16 cellular contexts compared by ENCODE assay signal in the genomic region with DNA sequence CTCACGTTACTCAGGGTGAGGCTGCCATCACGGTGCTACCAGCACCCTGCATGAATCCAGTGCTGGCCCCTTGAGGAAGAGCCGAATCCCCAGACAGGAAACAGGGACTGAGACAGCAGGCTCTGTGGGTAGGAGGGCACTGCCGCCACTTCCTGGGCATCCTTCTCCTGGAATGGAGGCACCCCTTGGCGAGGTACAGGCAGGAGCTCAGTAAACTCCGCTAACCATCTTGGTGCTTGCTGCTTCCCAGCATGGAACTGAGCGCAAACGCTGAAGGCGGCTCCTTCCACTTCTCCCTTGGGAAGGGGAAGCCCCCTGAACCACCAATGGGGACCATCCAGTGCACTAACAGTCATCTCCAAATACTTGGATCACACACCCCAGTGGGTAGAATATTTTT. TPM values are rescaled to one million over a fixed set of nuclear protein-coding genes. Genes with fewer than 3 reads are reported as not detected.
DNase-seq lines count a peak whose midpoint lies in the region; ATAC-seq and TF ChIP-seq lines count a peak whose summit lies in the region.
"Had no signal": no experiment of that assay in that cellular context is flagged by ENCODE, and none has a peak within 500 bp of the region (broad histone marks: within the 10 kb centered on the region; RNA-seq: fewer than 3 reads in every experiment).

No MANE protein-coding gene starts in this region.

- H3K36me3 Mint-ChIP-seq in CD8-positive, alpha-beta memory T cell, result peaks cover 0 to 1% (median 0%) of the 10 kb centered on the region in 3 donors
- H3K36me3 Mint-ChIP-seq in brain, result no peaks in the 10 kb centered on the region
- H3K36me3 Mint-ChIP-seq in natural killer cell treated with Interleukin-12 subunit alpha and Interleukin-12 subunit beta and Interleukin-15 and Interleukin-18, amount 100 ng/mL, for 72 hours, result no peaks in the 10 kb centered on the region

- no peaks in the 10 kb centered on the region for H3K27me3 ChIP-seq in CD8-positive, alpha-beta memory T cell (ENCODE audit: insufficient read depth, low read length, poor library complexity, severe bottlenecking)
- H3K27me3 ChIP-seq in HUES48 (ENCODE audit: control insufficient read depth, insufficient read depth, low read length) (peaks cover 43% of the 10 kb centered on the region), BE2C (no peaks in the 10 kb centered on the region)
- H3K27me3 ChIP-seq: ovary had no signal

- CTCF ChIA-PET in CD8-positive, alpha-beta memory T cell (lab: Charles Lee), result interaction anchor here (0.9 to 1.6 kb wide), 3 partner anchors 10 to 21 kb away, joined by 3 to 6 read pairs (median 3); no protein-coding TSS in a partner anchor

- DNase-seq in CD8-positive, alpha-beta memory T cell, result no peak
- DNase-seq in natural killer cell treated with Interleukin-12 subunit alpha and Interleukin-12 subunit beta and Interleukin-15 and Interleukin-18, amount 100 ng/mL, for 72 hours (ENCODE audit: low spot score), result no peak
- DNase-seq in BE2C, result no peak
- DNase-seq: activated T-cell treated with anti-CD3 and anti-CD28 coated beads, Interleukin-2, amount 50 U/mL, for 4 hours; DMS79; gastrocnemius medialis; NCI-H1694 treated with DMSO at 0.1 percent for 48 hours; NCI-H446; ovary; stimulated activated CD4-positive, alpha-beta T cell treated with anti-CD3 and anti-CD28 coated beads, Interleukin-2, amount 100 ng/mL, for 24 hours had no signal

- ATAC-seq in natural killer cell treated with Interleukin-12 subunit alpha and Interleukin-12 subunit beta and Interleukin-15 and Interleukin-18, amount 100 ng/mL, for 72 hours, result no peak
- no peak for ATAC-seq in HG03039 (IDR thresholded peaks at IDR 0.05; ENCODE audit: unreplicated experiment)
- no peak for ATAC-seq in HG02981 (IDR thresholded peaks at IDR 0.05; ENCODE audit: unreplicated experiment)
- ATAC-seq: activated T-cell treated with anti-CD3 and anti-CD28 coated beads, Interleukin-2, amount 50 U/mL, for 4 hours; gastrocnemius medialis; left lobe of liver had no signal

- H3K9me3 Mint-ChIP-seq in CD8-positive, alpha-beta memory T cell, result no peaks in the 10 kb centered on the region
- H3K9me3 Mint-ChIP-seq in brain, result peaks cover 0 to 11% (median 0%) of the 10 kb centered on the region in 5 experiments
- no peaks in the 10 kb centered on the region for H3K9me3 Mint-ChIP-seq in natural killer cell treated with Interleukin-12 subunit alpha and Interleukin-12 subunit beta and Interleukin-15 and Interleukin-18, amount 100 ng/mL, for 72 hours
- H3K9me3 Mint-ChIP-seq: activated T-cell treated with anti-CD3 and anti-CD28 coated beads, Interleukin-2, amount 50 U/mL, for 4 hours had no signal

- H3K27ac ChIP-seq in CD8-positive, alpha-beta memory T cell (ENCODE audit: low read depth, low read length), result peak overlapping the region; percentile 25
- no peak overlapping the region for H3K27ac ChIP-seq in HUES48 (ENCODE audit: low read depth, low read length)
- H3K27ac ChIP-seq: C4-2B, gastrocnemius medialis, ovary had no signal

- peaks cover 88 to 99% (median 93%) of the 10 kb centered on the region in 3 donors for H3K4me1 Mint-ChIP-seq in CD8-positive, alpha-beta memory T cell
- peaks cover 76% of the 10 kb centered on the region for H3K4me1 Mint-ChIP-seq in brain
- H3K4me1 Mint-ChIP-seq in natural killer cell treated with Interleukin-12 subunit alpha and Interleukin-12 subunit beta and Interleukin-15 and Interleukin-18, amount 100 ng/mL, for 72 hours (ENCODE audit: low read depth in 2 of 2), result peaks cover 50 to 56% of the 10 kb centered on the region in 2 donors

- no peaks in the 10 kb centered on the region for H3K36me3 ChIP-seq in CD8-positive, alpha-beta memory T cell (ENCODE audit: insufficient read depth, low read length)
- H3K36me3 ChIP-seq in HUES48 (ENCODE audit: control insufficient read depth, insufficient read depth, low read length) (no peaks in the 10 kb centered on the region), BE2C (no peaks in the 10 kb centered on the region)
- H3K36me3 ChIP-seq: gastrocnemius medialis, ovary had no signal

- no peak overlapping the region for H3K4me3 ChIP-seq in CD8-positive, alpha-beta memory T cell (ENCODE audit: low read length)
- H3K4me3 ChIP-seq in HUES48 (ENCODE audit: low read depth, low read length) (peak overlapping the region; percentile 43), BE2C (ENCODE audit: low read depth, low read length) (no peak overlapping the region)
- H3K4me3 ChIP-seq: gastrocnemius medialis, ovary had no signal

- peaks cover 83% of the 10 kb centered on the region for H3K4me1 ChIP-seq in CD8-positive, alpha-beta memory T cell (ENCODE audit: insufficient read depth, low read length)
- peaks cover 49% of the 10 kb centered on the region for H3K4me1 ChIP-seq in HUES48 (ENCODE audit: control insufficient read depth, insufficient read depth, low read length)
- peaks cover 26% of the 10 kb centered on the region for H3K4me1 ChIP-seq in BE2C
- H3K4me1 ChIP-seq: gastrocnemius medialis had no signal

- no peaks in the 10 kb centered on the region for H3K9me3 ChIP-seq in CD8-positive, alpha-beta memory T cell (ENCODE audit: low read length)
- H3K9me3 ChIP-seq in HUES48 (ENCODE audit: control insufficient read depth, insufficient read depth, low read length), result no peaks in the 10 kb centered on the region
- no peaks in the 10 kb centered on the region for H3K9me3 ChIP-seq in BE2C
- H3K9me3 ChIP-seq: gastrocnemius medialis, ovary had no signal

- peak overlapping the region; percentile 76 to 100 (median 94) for H3K27ac Mint-ChIP-seq in CD8-positive, alpha-beta memory T cell
- peak overlapping the region; percentile 50 to 85 (median 70) for H3K27ac Mint-ChIP-seq in brain
- peak overlapping the region; percentile 20 to 70 for H3K27ac Mint-ChIP-seq in natural killer cell treated with Interleukin-12 subunit alpha and Interleukin-12 subunit beta and Interleukin-15 and Interleukin-18, amount 100 ng/mL, for 72 hours

- POLR2A ChIA-PET in CD8-positive, alpha-beta memory T cell (lab: Charles Lee), result interaction anchor here (1.2 to 1.5 kb wide), 2 partner anchors 9 to 11 kb away, joined by 5 to 7 read pairs; no protein-coding TSS in a partner anchor

- no peak for TF ChIP-seq CTCF in brain (conservative IDR thresholded peaks at IDR 0.05)
- TF ChIP-seq CTCF in BE2C (IDR thresholded peaks at IDR 0.05; ENCODE audit: low read depth, low read length), result no peak

- H3K27me3 Mint-ChIP-seq in CD8-positive, alpha-beta memory T cell, result peaks cover 0 to 5% of the 10 kb centered on the region in 2 donors
- H3K27me3 Mint-ChIP-seq in brain, result peaks cover 22% of the 10 kb centered on the region
- peaks cover 0 to 6% of the 10 kb centered on the region in 2 donors for H3K27me3 Mint-ChIP-seq in natural killer cell treated with Interleukin-12 subunit alpha and Interleukin-12 subunit beta and Interleukin-15 and Interleukin-18, amount 100 ng/mL, for 72 hours

- peak overlapping the region in 5 of 7 donors; percentile 3 to 58 (median 28) for H3K4me3 Mint-ChIP-seq in CD8-positive, alpha-beta memory T cell
- H3K4me3 Mint-ChIP-seq in brain, result peak overlapping the region in 1 of 5 experiments; percentile 26
- H3K4me3 Mint-ChIP-seq in natural killer cell treated with Interleukin-12 subunit alpha and Interleukin-12 subunit beta and Interleukin-15 and Interleukin-18, amount 100 ng/mL, for 72 hours, result no peak overlapping the region
- H3K4me3 Mint-ChIP-seq: activated T-cell treated with anti-CD3 and anti-CD28 coated beads, Interleukin-2, amount 50 U/mL, for 4 hours had no signal

- H3K9ac ChIP-seq in HUES48 (ENCODE audit: low read depth, low read length), result no peak overlapping the region

RNA-seq across cellular contexts. Expression of gene CCDC167, which starts 13.5 kb away (rescaled TPM):
- 10 to 100 TPM; 79.5 to 86.3 TPM for total RNA-seq in CD8-positive, alpha-beta memory T cell
- 181 TPM for polyA plus RNA-seq in CD8-positive, alpha-beta memory T cell
- 233 TPM for polyA plus RNA-seq in brain (ENCODE audit: insufficient read depth, low read depth, low replicate concordance)
- 10 to 100 TPM; 46.0 to 54.8 TPM for total RNA-seq in natural killer cell treated with Interleukin-12 subunit alpha and Interleukin-12 subunit beta and Interleukin-15 and Interleukin-18, amount 100 ng/mL, for 72 hours
- 60.2 TPM for polyA plus RNA-seq in BE2C (2012; ENCODE audit: insufficient read depth, insufficient read length, low read depth)
